26 cellular contexts compared by ENCODE assay signal in genomic region chr1:47722101-47722500, GRCh38.
"Had no signal": no experiment of that assay in that cellular context is flagged by ENCODE, and none has a peak within 500 bp of the region (broad histone marks: within the 10 kb centered on the region; RNA-seq: fewer than 3 reads in every experiment).

No MANE protein-coding gene starts in this region.

- H3K4me3 ChIP-seq: neural progenitor cell, ovary, psoas muscle, right lobe of liver, skin epidermis, smooth muscle cell, spleen, stomach, thoracic aorta, thyroid gland, tibial nerve, upper lobe of left lung, vagina had no signal

- H3K27ac ChIP-seq: neural progenitor cell, ovary, parathyroid adenoma, psoas muscle, right lobe of liver, skin epidermis, spleen, stomach, thoracic aorta, thyroid gland, tibial nerve, upper lobe of left lung, vagina had no signal

- DNase-seq: naive thymus-derived CD4-positive, alpha-beta T cell; natural killer cell; occipital lobe; ovary; posterior cingulate gyrus; psoas muscle; right cardiac atrium; right lobe of liver; spleen; stimulated activated CD4-positive, alpha-beta T cell treated with anti-CD3 and anti-CD28 coated beads, Interleukin-12 subunit alpha, Interleukin-12 subunit beta, amount 100 ng/mL, for 4 hours; stimulated activated CD4-positive, alpha-beta T cell treated with anti-CD3 and anti-CD28 coated beads, Interleukin-1b, Interleukin-23, amount 100 ng/mL, for 48 hours; stimulated activated CD4-positive, alpha-beta T cell treated with anti-CD3 and anti-CD28 coated beads, Interleukin-4, amount 100 ng/mL, for 24 hours; stimulated activated naive B cell treated with anti-CD40 and anti-IgM and Interleukin-4, amounts not matched to agents 10 μg/mL and 1 μg/mL and 100 μg/mL, for 72 hours; stimulated activated naive CD4-positive, alpha-beta T cell treated with Interleukin-2 at 50 U/mL for 16 hours; stomach; thyroid gland; trophoblast cell; upper lobe of left lung had no signal

- ATAC-seq: naive thymus-derived CD4-positive, alpha-beta T cell; natural killer cell; psoas muscle; right cardiac atrium; stimulated activated effector memory CD8-positive, alpha-beta T cell treated with anti-CD3 and anti-CD28 coated beads, Interleukin-12 subunit alpha, Interleukin-12 subunit beta, amount 100 ng/mL, for 72 hours; stimulated activated naive B cell treated with anti-CD40 and anti-IgM and Interleukin-4, amounts not matched to agents 10 μg/mL and 1 μg/mL and 100 μg/mL, for 72 hours had no signal
